1 cellular context compared by ENCODE assay signal in the genomic region with DNA sequence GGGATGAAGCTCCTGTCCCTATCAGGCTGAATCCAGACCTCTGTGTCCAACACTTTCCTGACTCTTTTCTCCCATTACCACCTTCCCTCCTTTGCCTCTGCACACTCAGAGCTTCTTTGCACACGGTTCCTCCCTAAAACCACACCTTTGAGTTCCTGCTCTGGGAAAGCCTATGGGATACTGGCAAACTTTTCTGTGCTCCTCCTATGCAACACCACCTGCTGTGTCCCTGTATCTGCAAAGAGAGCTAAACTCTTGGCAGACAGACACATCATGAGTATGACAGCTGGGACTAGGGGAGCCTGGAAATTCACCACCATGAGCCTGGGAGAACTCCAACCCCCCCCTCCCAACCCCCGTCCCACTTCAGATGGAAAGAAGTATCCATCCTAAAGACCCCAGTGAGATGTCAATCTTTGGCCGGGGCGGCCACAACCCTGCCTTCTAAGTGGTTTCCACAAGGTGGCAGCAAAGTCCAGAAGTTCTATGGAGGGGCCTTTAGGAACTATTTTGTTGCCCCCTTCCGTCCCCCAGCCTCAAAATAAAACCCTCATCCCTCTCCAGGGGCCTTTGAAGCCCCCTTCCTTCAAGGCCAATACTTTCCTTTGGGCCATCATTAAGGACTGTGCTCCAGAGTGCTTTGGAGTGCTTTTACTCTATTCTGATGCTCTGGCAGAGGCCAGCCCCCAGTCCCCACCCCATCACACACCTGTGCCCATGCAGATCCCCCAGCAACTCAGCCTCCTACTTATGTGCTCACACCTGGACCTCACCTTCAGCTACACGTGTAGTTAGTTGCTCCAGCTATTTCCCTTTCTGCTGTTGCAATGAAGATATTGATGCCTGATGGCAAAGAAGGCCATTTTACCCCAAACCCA.
TF ChIP-seq lines count a peak whose summit lies in the region.

No MANE protein-coding gene starts in this region.

TF ChIP-seq in HCT116, 20 proteins besides CTCF, POLR2A, EP300 and RAD21 (continued from another document):
- no peak for TF ChIP-seq CBX3 (IDR thresholded peaks at IDR 0.05; ENCODE audit: low read depth)
- no peak for TF ChIP-seq SRF (IDR thresholded peaks at IDR 0.05; ENCODE audit: low read depth)
- TF ChIP-seq CEBPB (IDR thresholded peaks at IDR 0.05; ENCODE audit: low read depth), result no peak
- no peak for TF ChIP-seq EZH2 (IDR thresholded peaks at IDR 0.05)
